ENCODE assay signal across 8 cellular contexts in the genomic region with DNA sequence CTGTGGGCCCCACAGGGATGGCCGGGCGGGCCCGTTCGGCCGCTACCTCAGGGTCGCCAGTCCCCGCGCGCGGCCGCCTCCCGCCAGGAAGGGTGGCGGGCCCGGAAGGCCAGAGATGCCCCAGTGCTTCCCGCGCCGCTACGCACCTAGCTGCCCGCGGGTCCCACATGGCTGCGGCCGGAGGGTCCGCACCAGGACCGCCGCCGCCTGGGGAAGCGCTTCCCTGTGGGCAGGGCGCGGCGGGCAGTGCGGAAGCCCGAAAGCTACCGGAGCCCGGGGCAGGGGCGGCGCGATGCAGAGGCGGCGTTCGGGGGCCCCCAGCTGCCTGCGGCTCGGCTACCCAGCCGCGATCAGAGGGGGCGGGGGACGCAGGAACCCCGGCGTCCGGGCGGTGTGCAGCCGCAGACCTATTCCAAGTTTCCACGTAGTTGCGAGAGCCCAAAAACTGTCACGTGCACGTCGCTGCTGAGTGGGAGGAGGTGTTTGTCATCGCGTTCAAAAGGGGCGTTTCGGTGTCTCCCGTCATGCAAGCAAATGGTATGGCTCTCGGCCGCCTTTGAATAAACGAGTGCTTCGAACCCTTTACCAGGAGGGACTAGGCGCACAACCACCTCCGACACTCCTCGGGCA. TPM values are rescaled to one million over a fixed set of nuclear protein-coding genes. Genes with fewer than 3 reads are reported as not detected.
DNase-seq lines count a peak whose midpoint lies in the region; ATAC-seq and TF ChIP-seq lines count a peak whose summit lies in the region.

A gene (minus strand): TSS at position 414 of the 630 bp plus-strand sequence. CDS start 245 bp downstream, at position 169.

- no peak within 1 kb of the TSS for H3K27ac ChIP-seq in duodenal mucosa (ENCODE audit: low read depth, low read length)

- no peaks in the 10 kb centered on the region for H3K36me3 ChIP-seq in duodenal mucosa (ENCODE audit: control insufficient read depth in 1 of 2, insufficient read depth in 2 of 2, low read length in 2 of 2)

- no peak for TF ChIP-seq CTCF in LNCaP clone FGC (IDR thresholded peaks at IDR 0.05; ENCODE audit: control insufficient read depth, extremely low read depth, insufficient read depth)

- no peaks in the 10 kb centered on the region for H3K27me3 Mint-ChIP-seq in memory B cell

- peak; percentile 20 for DNase-seq in Caki2 (ENCODE audit: low read depth)
- DNase-seq in LNCaP clone FGC (ENCODE audit: low read depth): no peak
- peak; percentile 62 to 83 for DNase-seq in activated CD4-positive, alpha-beta T cell treated with anti-CD3 and anti-CD28 coated beads, Interleukin-2, amount 50 U/mL, for 24 hours (ENCODE audit: low read depth in 1 of 2, low spot score in 1 of 2)
- DNase-seq in memory B cell (ENCODE audit: low spot score in 2 of 2): peak; percentile 55 to 59
- DNase-seq in stimulated activated CD8-positive, alpha-beta memory T cell treated with anti-CD3 and anti-CD28 coated beads, Interleukin-12 subunit alpha, Interleukin-12 subunit beta, amount 100 ng/mL, for 1 hour (ENCODE audit: low read depth): peak; percentile 72
- DNase-seq in D341Med (ENCODE audit: low spot score): no peak

- peaks cover 0 to 3% of the 10 kb centered on the region in 2 donors for H3K27me3 ChIP-seq in duodenal mucosa (ENCODE audit: control insufficient read depth in 1 of 2, insufficient read depth in 2 of 2, low read length in 2 of 2)

- peaks cover 15% of the 10 kb centered on the region for H3K36me3 Mint-ChIP-seq in memory B cell

- in situ Hi-C loops in Caki2 (cut with HindIII; ENCODE audit: low pct_unique_long_range_greater_than_20kb, low sequenced_read_pairs): no loop called here

- peak within 1 kb of the TSS; percentile 76 for H3K27ac Mint-ChIP-seq in memory B cell

- H3K4me3 ChIP-seq in LNCaP clone FGC (ENCODE audit: low read depth, low read length): 0 out of 2 replicates have a peak within 1 kb of the TSS, but pooled peaks have one; percentile 15
- peak within 1 kb of the TSS; percentile 79 to 84 for H3K4me3 ChIP-seq in duodenal mucosa (ENCODE audit: low read depth in 1 of 2, low read length in 2 of 2)

- peak; percentile 51 for ATAC-seq in GM21526 (IDR thresholded peaks at IDR 0.05; ENCODE audit: low FRiP score, unreplicated experiment)
- peak; percentile 87 for ATAC-seq in memory B cell (ENCODE audit: low read depth)

- peaks cover 0 to 13% of the 10 kb centered on the region in 2 donors for H3K4me1 ChIP-seq in duodenal mucosa (ENCODE audit: control insufficient read depth in 1 of 2, insufficient read depth in 2 of 2, low read length in 2 of 2)

- H3K4me3 Mint-ChIP-seq in memory B cell: peak within 1 kb of the TSS; percentile 86

- peak within 1 kb of the TSS; percentile 52 to 70 for H3K9ac ChIP-seq in duodenal mucosa (ENCODE audit: low read depth in 1 of 2, low read length in 2 of 2)

- peaks cover 13% of the 10 kb centered on the region for H3K4me1 Mint-ChIP-seq in memory B cell

- H3K9me3 Mint-ChIP-seq in memory B cell: peaks cover 6% of the 10 kb centered on the region

- H3K9me3 ChIP-seq in duodenal mucosa (ENCODE audit: control insufficient read depth in 1 of 2, low read length in 2 of 2): no peaks in the 10 kb centered on the region

RNA-seq across cellular contexts. Expression of the gene that starts here (rescaled TPM):
- 4.0 and 16.1 TPM in 2 replicates for total RNA-seq in Caki2 (2014; rRNA removed; shearing (Covaris generic); ENCODE audit: low replicate concordance)

Comparison
In these comparisons a context has a peak if more than half of its experiments do, and no peak if none do; other contexts are left out.
1. DNase-seq: peak in Caki2 (single experiment), activated CD4-positive, alpha-beta T cell treated with anti-CD3 and anti-CD28 coated beads, Interleukin-2, amount 50 U/mL, for 24 hours (2 of 2), memory B cell (2 of 2) and stimulated activated CD8-positive, alpha-beta memory T cell treated with anti-CD3 and anti-CD28 coated beads, Interleukin-12 subunit alpha, Interleukin-12 subunit beta, amount 100 ng/mL, for 1 hour (single experiment); none in LNCaP clone FGC (single experiment) and D341Med (single experiment).